In the genomic region with DNA sequence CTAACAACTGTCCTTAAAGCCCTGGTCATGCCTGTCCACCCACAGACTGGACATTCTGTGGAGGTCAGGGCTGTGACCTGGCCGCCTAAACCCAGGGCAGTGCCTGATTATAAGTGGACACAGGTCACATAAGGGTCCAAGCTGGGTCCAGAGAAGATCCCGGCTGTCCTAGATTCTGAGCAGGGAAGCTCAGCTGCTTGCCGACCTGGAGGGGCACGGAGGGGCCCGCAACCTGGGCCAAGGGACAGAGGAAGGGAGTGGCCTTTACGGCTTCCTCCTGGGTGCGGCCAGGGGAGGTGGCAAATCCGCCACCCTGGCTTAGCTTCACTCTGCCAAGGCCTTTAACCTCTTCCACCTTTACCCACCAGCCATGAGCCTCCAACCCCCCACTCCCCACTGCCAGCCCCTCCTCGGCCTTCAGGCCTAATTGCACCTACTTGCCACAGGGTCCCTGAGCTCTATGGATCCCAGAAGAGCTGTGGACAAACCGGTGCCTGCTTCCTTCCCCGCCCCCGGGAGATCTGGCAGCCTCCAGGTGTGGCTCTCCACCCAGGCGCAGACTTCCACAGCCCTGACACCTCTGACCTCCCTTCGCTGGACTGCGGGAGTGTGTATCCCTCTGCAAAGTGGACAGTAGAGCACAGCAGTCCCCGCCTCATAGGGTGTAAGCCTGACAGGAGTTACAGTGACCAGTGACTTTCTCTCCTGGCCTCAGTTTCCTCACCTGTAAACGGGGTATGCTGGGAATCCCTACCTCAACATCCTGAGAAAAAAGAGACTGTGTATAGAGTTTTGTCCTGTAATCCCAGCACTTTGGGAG, we compare ENCODE assay signal across 10 cellular contexts. TPM values are rescaled to one million over a fixed set of nuclear protein-coding genes. Genes with fewer than 3 reads are reported as not detected.
A peak's percentile ranks its signal among the peaks of the same experiment; 100 is the strongest.
DNase-seq lines count a peak whose midpoint lies in the region; ATAC-seq and TF ChIP-seq lines count a peak whose summit lies in the region.
"Had no signal": no experiment of that assay in that cellular context is flagged by ENCODE, and none has a peak within 500 bp of the region (broad histone marks: within the 10 kb centered on the region; RNA-seq: fewer than 3 reads in every experiment).

No MANE protein-coding gene starts in this region.

- no peak overlapping the region for H3K18ac ChIP-seq in trophoblast cell (ENCODE audit: low read length)

- no peak overlapping the region for H3K4ac ChIP-seq in trophoblast cell (ENCODE audit: low read depth, low read length)

- H3K4me3 ChIP-seq in LNCaP clone FGC (ENCODE audit: low read depth, low read length) (peak overlapping the region; percentile 98), trophoblast cell (ENCODE audit: low read depth, low read length) (no peak overlapping the region)

- no peak overlapping the region for H2BK5ac ChIP-seq in trophoblast cell (ENCODE audit: low read depth, low read length, poor library complexity)

- no peak overlapping the region for H2AK5ac ChIP-seq in trophoblast cell (ENCODE audit: low read length)

- peak overlapping the region; percentile 91 for H3K27ac ChIP-seq in C4-2B
- H3K27ac ChIP-seq in trophoblast cell (ENCODE audit: low read depth, low read length) = no peak overlapping the region

- peak overlapping the region in 2 of 5 experiments; percentile 16 to 28 for H3K27ac Mint-ChIP-seq in brain
- peak overlapping the region; percentile 74 to 85 for H3K27ac Mint-ChIP-seq in natural killer cell

- no peak for ATAC-seq in natural killer cell
- ATAC-seq in GM21526 (IDR thresholded peaks at IDR 0.05; ENCODE audit: low FRiP score, unreplicated experiment) = no peak

- H3K14ac ChIP-seq in trophoblast cell (ENCODE audit: low read length) = no peak overlapping the region

- H3K79me1 ChIP-seq in trophoblast cell (ENCODE audit: low read length) = peaks cover 2% of the 10 kb centered on the region

- no peak overlapping the region for H2BK12ac ChIP-seq in trophoblast cell (ENCODE audit: low read length)

- H2AFZ ChIP-seq in trophoblast cell (ENCODE audit: insufficient read depth, low read length, poor library complexity) = no peak overlapping the region

- H4K8ac ChIP-seq in trophoblast cell (ENCODE audit: low read depth, low read length) = no peak overlapping the region

- peaks cover 8 to 11% of the 10 kb centered on the region in 2 experiments for H3K4me1 ChIP-seq in trophoblast cell (ENCODE audit: control insufficient read depth in 1 of 2, insufficient read depth in 2 of 2, low read length in 2 of 2)

- H3K9ac ChIP-seq in trophoblast cell (ENCODE audit: low read length) = no peak overlapping the region

- H3K9me3 ChIP-seq in trophoblast cell (ENCODE audit: insufficient read depth, low read depth, low read length) = peaks cover 2% of the 10 kb centered on the region

- H3K4me1 Mint-ChIP-seq in brain (peaks cover 56% of the 10 kb centered on the region), natural killer cell (peaks cover 32 to 41% of the 10 kb centered on the region in 2 donors)

- TF ChIP-seq CTCF in C4-2B (conservative IDR thresholded peaks at IDR 0.05) (no peak), LNCaP clone FGC (IDR thresholded peaks at IDR 0.05; ENCODE audit: control insufficient read depth, extremely low read depth, insufficient read depth) (no peak), brain (conservative IDR thresholded peaks at IDR 0.05) (no peak), natural killer cell (IDR thresholded peaks at IDR 0.05) (no peak)

- DNase-seq in LNCaP clone FGC (ENCODE audit: low read depth) (no peak), natural killer cell (peak; percentile 10), trophoblast cell (no peak), SW 1271 (lab: John Stamatoyannopoulos, UW) (no peak), kidney tubule cell (ENCODE audit: low spot score) (no peak)
- DNase-seq: EL, mesenchymal stem cell had no signal

- H3K4me3 Mint-ChIP-seq in brain (peak overlapping the region; percentile 91 to 98 (median 94)), natural killer cell (peak overlapping the region; percentile 86)

- H3K9me3 Mint-ChIP-seq in brain (no peaks in the 10 kb centered on the region), natural killer cell (no peaks in the 10 kb centered on the region)

- H3K79me2 ChIP-seq in trophoblast cell (ENCODE audit: control insufficient read depth, insufficient read depth, low read length, poor library complexity) = no peaks in the 10 kb centered on the region

- no peak overlapping the region for H4K91ac ChIP-seq in trophoblast cell (ENCODE audit: low read depth, low read length)

- no peak overlapping the region for H4K12ac ChIP-seq in trophoblast cell (ENCODE audit: low read depth, low read length)

- H2BK120ac ChIP-seq in trophoblast cell (ENCODE audit: insufficient read depth, low read length, poor library complexity) = no peak overlapping the region

- no peak overlapping the region for H3K23ac ChIP-seq in trophoblast cell (ENCODE audit: low read length)

- H3K36me3 Mint-ChIP-seq in brain (peaks cover 35% of the 10 kb centered on the region), natural killer cell (no peaks in the 10 kb centered on the region)

- H3K27me3 Mint-ChIP-seq in brain (peaks cover 6% of the 10 kb centered on the region), natural killer cell (ENCODE audit: low read depth in 2 of 2) (no peaks in the 10 kb centered on the region)

- H3K4me2 ChIP-seq in trophoblast cell (ENCODE audit: low read length) = no peak overlapping the region

- intact Hi-C loops in natural killer cell (cut with micrococcal nuclease) = loop anchor here (5.0 kb wide), 1 partner anchor 1109 kb away; no protein-coding TSS in a partner anchor

- WGBS in trophoblast cell (ENCODE audit: extremely low coverage, insufficient coverage, insufficient read length) = no CpG with 5 or more reads among the region's 17 CpGs

- peaks cover 20% of the 10 kb centered on the region in 2 experiments for H3K36me3 ChIP-seq in trophoblast cell (ENCODE audit: control insufficient read depth in 1 of 2, insufficient read depth in 2 of 2, low read length in 2 of 2)

- no peaks in the 10 kb centered on the region for H3K27me3 ChIP-seq in trophoblast cell (ENCODE audit: insufficient read depth, low read length)

RNA-seq across cellular contexts. Expression of a gene that starts 1.7 kb away (rescaled TPM):
- polyA plus RNA-seq in brain (ENCODE audit: insufficient read depth, low read depth, low replicate concordance) = 131 TPM
- total RNA-seq in natural killer cell = 10 to 100 TPM; 17.0 to 47.1 (median 38.7) TPM
- polyA plus RNA-seq in trophoblast cell (2013) = 15.3 and 16.3 TPM in 2 replicates

RNA-seq across cellular contexts. Expression of a gene that starts 14.7 kb away (rescaled TPM):
- polyA plus RNA-seq in brain (ENCODE audit: insufficient read depth, low read depth, low replicate concordance) = 370 TPM
- total RNA-seq in natural killer cell = 10 to 100 TPM; 19.3 to 28.5 (median 28.4) TPM
- 113 and 115 TPM in 2 replicates for polyA plus RNA-seq in trophoblast cell (2013)

RNA-seq across cellular contexts. Expression of a gene that starts 14.9 kb away (rescaled TPM):
- 2,519 TPM for polyA plus RNA-seq in brain (ENCODE audit: insufficient read depth, low read depth, low replicate concordance)
- total RNA-seq in natural killer cell = 1,000 to 10,000 TPM; 1,133 to 1,486 (median 1,403) TPM
- polyA plus RNA-seq in trophoblast cell (2013) = 1,437 and 1,442 TPM in 2 replicates

RNA-seq across cellular contexts. Expression of a gene that starts 36.6 kb away (rescaled TPM):
- 3.2 TPM for polyA plus RNA-seq in brain (ENCODE audit: insufficient read depth, low read depth, low replicate concordance)
- total RNA-seq in natural killer cell = 10 to 100 TPM in 1 of 3 donors, 1 to 10 TPM in 2; 5.7 to 16.9 (median 8.4) TPM
- polyA plus RNA-seq in trophoblast cell (2013) = 0.60 and 0.90 TPM in 2 replicates

RNA-seq across cellular contexts. Expression of a gene that starts 57.5 kb away (rescaled TPM):
- 23.4 TPM for polyA plus RNA-seq in brain (ENCODE audit: insufficient read depth, low read depth, low replicate concordance)
- not detected for total RNA-seq in natural killer cell
- 4.1 and 4.3 TPM in 2 replicates for polyA plus RNA-seq in trophoblast cell (2013)
